1 cellular context compared by ENCODE assay signal in the genomic region with DNA sequence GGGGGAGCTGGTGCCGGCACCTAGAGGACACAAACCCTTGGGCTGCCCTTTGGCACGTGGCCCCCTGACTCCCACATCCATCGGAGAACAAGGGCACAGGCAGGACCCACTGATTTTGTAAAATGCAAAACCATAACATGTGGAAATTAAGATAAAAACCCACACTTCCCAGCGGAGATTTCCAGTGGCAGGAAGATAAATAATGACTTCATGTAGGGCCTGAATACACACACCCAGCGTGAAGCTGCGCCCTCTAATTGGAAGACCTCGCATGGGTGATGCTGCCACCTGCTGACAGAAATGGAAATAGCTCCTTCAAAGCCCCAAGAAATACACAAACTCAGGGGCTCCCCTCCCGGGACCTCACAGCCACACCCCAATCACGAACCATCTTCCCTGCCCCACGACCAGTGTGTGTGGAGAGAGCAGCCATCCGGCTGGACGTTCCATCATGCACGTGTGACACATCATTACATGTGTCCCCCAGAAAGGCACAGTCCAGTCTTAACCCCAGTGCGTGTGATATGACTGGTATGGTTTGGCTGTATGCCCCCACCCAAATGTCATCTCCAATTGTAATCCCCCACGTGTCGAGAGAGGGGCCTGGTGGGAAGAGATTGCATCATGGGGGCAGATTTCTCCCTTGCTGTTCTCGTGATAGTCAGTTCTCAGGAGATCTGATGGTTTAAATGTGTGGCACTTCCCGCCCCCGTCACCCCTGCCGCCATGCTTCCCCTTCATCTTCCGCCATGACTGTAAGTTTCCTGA.
A peak's percentile ranks its signal among the peaks of the same experiment; 100 is the strongest.
TF ChIP-seq lines count a peak whose summit lies in the region.

No MANE protein-coding gene starts in this region.

TF ChIP-seq in HepG2, 621 proteins besides CTCF, POLR2A, EP300 and RAD21 (continued from another document):
- TF ChIP-seq, protein P1, sequence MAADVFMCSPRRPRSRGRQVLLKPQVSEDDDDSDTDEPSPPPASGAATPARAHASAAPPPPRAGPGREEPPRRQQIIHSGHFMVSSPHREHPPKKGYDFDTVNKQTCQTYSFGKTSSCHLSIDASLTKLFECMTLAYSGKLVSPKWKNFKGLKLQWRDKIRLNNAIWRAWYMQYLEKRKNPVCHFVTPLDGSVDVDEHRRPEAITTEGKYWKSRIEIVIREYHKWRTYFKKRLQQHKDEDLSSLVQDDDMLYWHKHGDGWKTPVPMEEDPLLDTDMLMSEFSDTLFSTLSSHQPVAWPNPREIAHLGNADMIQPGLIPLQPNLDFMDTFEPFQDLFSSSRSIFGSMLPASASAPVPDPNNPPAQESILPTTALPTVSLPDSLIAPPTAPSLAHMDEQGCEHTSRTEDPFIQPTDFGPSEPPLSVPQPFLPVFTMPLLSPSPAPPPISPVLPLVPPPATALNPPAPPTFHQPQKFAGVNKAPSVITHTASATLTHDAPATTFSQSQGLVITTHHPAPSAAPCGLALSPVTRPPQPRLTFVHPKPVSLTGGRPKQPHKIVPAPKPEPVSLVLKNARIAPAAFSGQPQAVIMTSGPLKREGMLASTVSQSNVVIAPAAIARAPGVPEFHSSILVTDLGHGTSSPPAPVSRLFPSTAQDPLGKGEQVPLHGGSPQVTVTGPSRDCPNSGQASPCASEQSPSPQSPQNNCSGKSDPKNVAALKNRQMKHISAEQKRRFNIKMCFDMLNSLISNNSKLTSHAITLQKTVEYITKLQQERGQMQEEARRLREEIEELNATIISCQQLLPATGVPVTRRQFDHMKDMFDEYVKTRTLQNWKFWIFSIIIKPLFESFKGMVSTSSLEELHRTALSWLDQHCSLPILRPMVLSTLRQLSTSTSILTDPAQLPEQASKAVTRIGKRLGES (CRISPR knock-in tag; IDR thresholded peaks at IDR 0.05; ENCODE audit: borderline replicate concordance), result no peak
- no peak for TF ChIP-seq ZNF766 (CRISPR knock-in tag; IDR thresholded peaks at IDR 0.05; ENCODE audit: borderline replicate concordance)
- no peak for TF ChIP-seq ZBTB7A (CRISPR knock-in tag; IDR thresholded peaks at IDR 0.05)
- no peak for TF ChIP-seq ZSCAN31 (CRISPR knock-in tag; IDR thresholded peaks at IDR 0.05; ENCODE audit: low read depth)
- TF ChIP-seq, protein P2, sequence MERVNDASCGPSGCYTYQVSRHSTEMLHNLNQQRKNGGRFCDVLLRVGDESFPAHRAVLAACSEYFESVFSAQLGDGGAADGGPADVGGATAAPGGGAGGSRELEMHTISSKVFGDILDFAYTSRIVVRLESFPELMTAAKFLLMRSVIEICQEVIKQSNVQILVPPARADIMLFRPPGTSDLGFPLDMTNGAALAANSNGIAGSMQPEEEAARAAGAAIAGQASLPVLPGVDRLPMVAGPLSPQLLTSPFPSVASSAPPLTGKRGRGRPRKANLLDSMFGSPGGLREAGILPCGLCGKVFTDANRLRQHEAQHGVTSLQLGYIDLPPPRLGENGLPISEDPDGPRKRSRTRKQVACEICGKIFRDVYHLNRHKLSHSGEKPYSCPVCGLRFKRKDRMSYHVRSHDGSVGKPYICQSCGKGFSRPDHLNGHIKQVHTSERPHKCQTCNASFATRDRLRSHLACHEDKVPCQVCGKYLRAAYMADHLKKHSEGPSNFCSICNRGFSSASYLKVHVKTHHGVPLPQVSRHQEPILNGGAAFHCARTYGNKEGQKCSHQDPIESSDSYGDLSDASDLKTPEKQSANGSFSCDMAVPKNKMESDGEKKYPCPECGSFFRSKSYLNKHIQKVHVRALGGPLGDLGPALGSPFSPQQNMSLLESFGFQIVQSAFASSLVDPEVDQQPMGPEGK (CRISPR knock-in tag; IDR thresholded peaks at IDR 0.05), result peak; percentile 23; the same call in 1 of the 2 replicates
